ENCODE assay signal across 1 cellular context in the genomic region with DNA sequence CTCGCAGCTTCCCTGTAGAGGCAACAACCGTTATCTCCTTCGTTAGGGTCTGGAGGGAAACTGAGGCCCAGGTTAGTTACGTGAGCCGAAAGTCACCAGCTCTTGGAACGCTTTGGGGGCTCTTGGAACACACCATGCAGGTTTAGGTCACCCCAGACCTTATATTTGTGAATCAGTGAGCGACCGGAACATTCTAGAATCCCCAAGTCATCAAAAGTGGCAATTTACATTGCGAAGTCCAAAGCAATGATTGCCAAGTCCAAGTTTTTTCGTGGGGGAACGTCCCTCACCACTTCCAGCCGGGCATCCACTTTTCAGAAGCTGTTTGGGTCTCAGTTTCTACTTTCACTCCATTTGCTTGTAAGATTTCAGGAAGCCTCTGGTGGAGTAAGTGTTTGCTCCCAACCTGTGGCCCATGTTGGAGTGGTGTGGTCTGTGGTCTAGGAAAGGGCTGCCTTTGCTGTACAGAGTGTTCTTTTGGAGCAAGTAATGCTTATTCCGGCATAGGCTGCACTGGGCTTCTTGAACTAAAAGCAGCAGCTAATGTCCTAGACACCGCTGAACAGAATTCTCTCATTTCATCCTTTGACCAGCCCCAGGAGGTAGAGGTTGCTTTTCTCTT.
TF ChIP-seq lines count a peak whose summit lies in the region.

No MANE protein-coding gene starts in this region.

TF ChIP-seq in GM12878, 131 proteins besides CTCF, POLR2A, EP300 and RAD21 (continued from another document):
- TF ChIP-seq, protein P1, sequence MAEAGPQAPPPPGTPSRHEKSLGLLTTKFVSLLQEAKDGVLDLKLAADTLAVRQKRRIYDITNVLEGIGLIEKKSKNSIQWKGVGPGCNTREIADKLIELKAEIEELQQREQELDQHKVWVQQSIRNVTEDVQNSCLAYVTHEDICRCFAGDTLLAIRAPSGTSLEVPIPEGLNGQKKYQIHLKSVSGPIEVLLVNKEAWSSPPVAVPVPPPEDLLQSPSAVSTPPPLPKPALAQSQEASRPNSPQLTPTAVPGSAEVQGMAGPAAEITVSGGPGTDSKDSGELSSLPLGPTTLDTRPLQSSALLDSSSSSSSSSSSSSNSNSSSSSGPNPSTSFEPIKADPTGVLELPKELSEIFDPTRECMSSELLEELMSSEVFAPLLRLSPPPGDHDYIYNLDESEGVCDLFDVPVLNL (IDR thresholded peaks at IDR 0.05; ENCODE audit: low read depth, low read length), result 0 out of 2 replicates have a peak, but pooled peaks have one; percentile 1
- TF ChIP-seq HDAC6 (IDR thresholded peaks at IDR 0.05; ENCODE audit: unreplicated experiment) (peak; percentile 13), ZZZ3 (IDR thresholded peaks at IDR 0.05; ENCODE audit: control insufficient read depth, insufficient read length, low read depth) (no peak), RUNX3 (IDR thresholded peaks at IDR 0.05; ENCODE audit: low read length) (no peak), FOS (IDR thresholded peaks at IDR 0.05; ENCODE audit: borderline replicate concordance, extremely low read depth, insufficient read length) (no peak)
- TF ChIP-seq, protein P2, sequence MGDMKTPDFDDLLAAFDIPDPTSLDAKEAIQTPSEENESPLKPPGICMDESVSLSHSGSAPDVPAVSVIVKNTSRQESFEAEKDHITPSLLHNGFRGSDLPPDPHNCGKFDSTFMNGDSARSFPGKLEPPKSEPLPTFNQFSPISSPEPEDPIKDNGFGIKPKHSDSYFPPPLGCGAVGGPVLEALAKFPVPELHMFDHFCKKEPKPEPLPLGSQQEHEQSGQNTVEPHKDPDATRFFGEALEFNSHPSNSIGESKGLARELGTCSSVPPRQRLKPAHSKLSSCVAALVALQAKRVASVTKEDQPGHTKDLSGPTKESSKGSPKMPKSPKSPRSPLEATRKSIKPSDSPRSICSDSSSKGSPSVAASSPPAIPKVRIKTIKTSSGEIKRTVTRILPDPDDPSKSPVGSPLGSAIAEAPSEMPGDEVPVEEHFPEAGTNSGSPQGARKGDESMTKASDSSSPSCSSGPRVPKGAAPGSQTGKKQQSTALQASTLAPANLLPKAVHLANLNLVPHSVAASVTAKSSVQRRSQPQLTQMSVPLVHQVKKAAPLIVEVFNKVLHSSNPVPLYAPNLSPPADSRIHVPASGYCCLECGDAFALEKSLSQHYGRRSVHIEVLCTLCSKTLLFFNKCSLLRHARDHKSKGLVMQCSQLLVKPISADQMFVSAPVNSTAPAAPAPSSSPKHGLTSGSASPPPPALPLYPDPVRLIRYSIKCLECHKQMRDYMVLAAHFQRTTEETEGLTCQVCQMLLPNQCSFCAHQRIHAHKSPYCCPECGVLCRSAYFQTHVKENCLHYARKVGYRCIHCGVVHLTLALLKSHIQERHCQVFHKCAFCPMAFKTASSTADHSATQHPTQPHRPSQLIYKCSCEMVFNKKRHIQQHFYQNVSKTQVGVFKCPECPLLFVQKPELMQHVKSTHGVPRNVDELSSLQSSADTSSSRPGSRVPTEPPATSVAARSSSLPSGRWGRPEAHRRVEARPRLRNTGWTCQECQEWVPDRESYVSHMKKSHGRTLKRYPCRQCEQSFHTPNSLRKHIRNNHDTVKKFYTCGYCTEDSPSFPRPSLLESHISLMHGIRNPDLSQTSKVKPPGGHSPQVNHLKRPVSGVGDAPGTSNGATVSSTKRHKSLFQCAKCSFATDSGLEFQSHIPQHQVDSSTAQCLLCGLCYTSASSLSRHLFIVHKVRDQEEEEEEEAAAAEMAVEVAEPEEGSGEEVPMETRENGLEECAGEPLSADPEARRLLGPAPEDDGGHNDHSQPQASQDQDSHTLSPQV (IDR thresholded peaks at IDR 0.05), result no peak
